25 cellular contexts compared by ENCODE assay signal in genomic region chrX:43663173-43663572, GRCh38.
"Had no signal": no experiment of that assay in that cellular context is flagged by ENCODE, and none has a peak within 500 bp of the region (broad histone marks: within the 10 kb centered on the region; RNA-seq: fewer than 3 reads in every experiment).

No MANE protein-coding gene starts in this region.

- ATAC-seq: activated CD8-positive, alpha-beta memory T cell treated with anti-CD3 and anti-CD28 coated beads, Interleukin-2, amount 10 ng/mL, durations not matched to agents 7 days and 5 days; activated naive CD4-positive, alpha-beta T cell treated with anti-CD3 and anti-CD28 coated beads, Interleukin-2, amount 50 U/mL, for 72 hours; PC-3; T-helper 17 cell had no signal

- H3K4me1 Mint-ChIP-seq: activated B cell treated with CpG ODN at 0.5 μM for 24 hours; activated CD4-positive, alpha-beta T cell treated with anti-CD3 and anti-CD28 coated beads, Interleukin-2, amount 10 ng/mL, durations not matched to agents 24 days and 14 days; central memory CD8-positive, alpha-beta T cell had no signal

- FAIRE-seq: bronchial epithelial cell, TTC549 had no signal

- H3K27ac ChIP-seq: KMS-11 had no signal

- H3K9ac ChIP-seq: KMS-11 had no signal

- H3K9me3 Mint-ChIP-seq: activated B cell treated with CpG ODN at 0.5 μM for 24 hours; activated CD4-positive, alpha-beta T cell treated with anti-CD3 and anti-CD28 coated beads, Interleukin-2, amount 10 ng/mL, durations not matched to agents 24 days and 14 days; activated naive CD4-positive, alpha-beta T cell treated with anti-CD3 and anti-CD28 coated beads, Interleukin-2, amount 50 U/mL, for 72 hours; activated T-cell treated with anti-CD3 and anti-CD28 coated beads, Interleukin-2, amount 50 U/mL, for 24 hours; activated T-helper 1 cell treated with anti-CD3 and anti-CD28 coated beads, Interleukin-12 subunit alpha, Interleukin-12 subunit beta, Interleukin-2, Interleukin-4 antibody, amounts not matched to agents 30 ng/mL and 10 ng/mL and 1 ng/mL, durations not matched to agents 14 hours and 24 hours and 36 hours; central memory CD8-positive, alpha-beta T cell had no signal

- H3K36me3 Mint-ChIP-seq: activated CD8-positive, alpha-beta memory T cell treated with anti-CD3 and anti-CD28 coated beads, Interleukin-2, amount 10 ng/mL, durations not matched to agents 7 days and 5 days; activated naive CD4-positive, alpha-beta T cell treated with anti-CD3 and anti-CD28 coated beads, Interleukin-2, amount 50 U/mL, for 72 hours had no signal

- H3K27ac Mint-ChIP-seq: activated B cell treated with CpG ODN at 0.5 μM for 24 hours; activated CD4-positive, alpha-beta T cell treated with anti-CD3 and anti-CD28 coated beads, Interleukin-2, amount 10 ng/mL, durations not matched to agents 24 days and 14 days; activated CD8-positive, alpha-beta memory T cell treated with anti-CD3 and anti-CD28 coated beads, Interleukin-2, amount 10 ng/mL, durations not matched to agents 7 days and 5 days; activated naive CD4-positive, alpha-beta T cell treated with anti-CD3 and anti-CD28 coated beads, Interleukin-2, amount 50 U/mL, for 72 hours; activated T-cell treated with anti-CD3 and anti-CD28 coated beads, Interleukin-2, amount 50 U/mL, for 24 hours; activated T-helper 1 cell treated with anti-CD3 and anti-CD28 coated beads, Interleukin-12 subunit alpha, Interleukin-12 subunit beta, Interleukin-2, Interleukin-4 antibody, amounts not matched to agents 30 ng/mL and 10 ng/mL and 1 ng/mL, durations not matched to agents 14 hours and 24 hours and 36 hours; T-helper 17 cell had no signal

- DNase-seq: activated B cell treated with CpG ODN at 0.5 μM for 24 hours; activated CD4-positive, alpha-beta T cell treated with anti-CD3 and anti-CD28 coated beads for 1 hour; activated CD4-positive, alpha-beta T cell treated with anti-CD3 and anti-CD28 coated beads, Interleukin-2, amount 10 ng/mL, durations not matched to agents 24 days and 14 days; activated CD4-positive, alpha-beta T cell treated with anti-CD3 and anti-CD28 coated beads, Interleukin-2, amount 50 U/mL, for 48 hours; activated CD8-positive, alpha-beta memory T cell treated with anti-CD3 and anti-CD28 coated beads, Interleukin-2, amount 10 ng/mL, durations not matched to agents 7 days and 5 days; activated effector memory CD4-positive, alpha-beta T cell treated with Interleukin-2 at 50 U/mL for 16 hours; activated naive CD4-positive, alpha-beta T cell; activated T-cell treated with anti-CD3 and anti-CD28 coated beads, Interleukin-2, amount 50 U/mL, for 24 hours; MM.1S; NCI-H1105; NCI-H1436; NCI-H1694 treated with DMSO at 0.1 percent for 48 hours; NCI-H2029 treated with DMSO at 0.1 percent for 48 hours; NCI-H510A treated with DMSO at 0.1 percent for 48 hours; NCI-H69; PC-3; SHP77 treated with DMSO at 0.1 percent for 48 hours; T-helper 17 cell; T-helper 9 cell had no signal

- H3K4me3 Mint-ChIP-seq: activated B cell treated with CpG ODN at 0.5 μM for 24 hours; activated CD4-positive, alpha-beta T cell treated with anti-CD3 and anti-CD28 coated beads, Interleukin-2, amount 10 ng/mL, durations not matched to agents 24 days and 14 days; activated CD8-positive, alpha-beta memory T cell treated with anti-CD3 and anti-CD28 coated beads, Interleukin-2, amount 10 ng/mL, durations not matched to agents 7 days and 5 days; activated T-cell treated with anti-CD3 and anti-CD28 coated beads, Interleukin-2, amount 50 U/mL, for 24 hours; activated T-helper 1 cell treated with anti-CD3 and anti-CD28 coated beads, Interleukin-12 subunit alpha, Interleukin-12 subunit beta, Interleukin-2, Interleukin-4 antibody, amounts not matched to agents 30 ng/mL and 10 ng/mL and 1 ng/mL, durations not matched to agents 14 hours and 24 hours and 36 hours; central memory CD8-positive, alpha-beta T cell; T-helper 17 cell had no signal

- H3K27me3 Mint-ChIP-seq: activated B cell treated with CpG ODN at 0.5 μM for 24 hours; activated CD8-positive, alpha-beta memory T cell treated with anti-CD3 and anti-CD28 coated beads, Interleukin-2, amount 10 ng/mL, durations not matched to agents 7 days and 5 days; central memory CD8-positive, alpha-beta T cell; T-helper 17 cell had no signal
